In the genomic region with DNA sequence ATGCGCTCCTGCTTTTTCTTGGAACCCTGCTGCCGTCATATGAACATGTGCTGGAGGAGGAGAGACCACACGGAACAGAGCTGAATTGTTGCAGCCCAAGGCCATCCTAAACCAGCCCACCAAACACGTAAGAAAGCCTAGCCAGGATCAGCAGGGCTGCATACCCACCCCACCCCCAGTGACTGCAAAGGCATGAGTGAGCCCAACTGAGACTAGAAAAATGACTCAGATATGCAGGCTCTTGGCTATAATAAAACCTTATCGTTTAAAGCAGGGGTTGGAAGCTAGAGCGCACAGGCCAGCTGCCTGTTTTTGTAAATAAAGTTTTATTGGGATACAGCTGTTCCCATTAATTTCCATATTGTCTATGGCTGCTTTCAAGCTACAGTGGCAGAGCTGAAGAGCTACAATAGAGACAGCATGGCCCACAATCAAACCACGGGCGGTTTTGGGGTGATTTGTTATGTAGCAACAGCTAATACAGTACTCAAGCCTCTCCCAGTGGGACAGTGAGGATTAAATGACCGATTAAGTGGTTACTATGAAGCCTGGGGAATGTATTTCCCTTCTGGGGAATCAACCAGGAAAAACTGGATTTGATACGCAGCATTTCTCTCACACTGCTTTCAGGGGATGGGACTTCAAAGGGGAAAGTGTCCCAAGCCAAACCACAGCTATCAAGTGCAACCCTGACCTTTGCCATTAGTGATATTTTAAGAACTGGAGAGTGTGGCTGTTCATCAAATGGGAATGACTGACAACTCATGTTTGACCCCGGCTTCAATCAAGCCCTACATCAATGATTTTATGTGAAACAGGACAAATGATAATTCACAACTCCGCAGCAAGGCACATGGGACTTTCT, we compare ENCODE assay signal across 2 cellular contexts.
TF ChIP-seq lines count a peak whose summit lies in the region.

No MANE protein-coding gene starts in this region.

TF ChIP-seq in HepG2, 621 proteins besides CTCF, POLR2A, EP300 and RAD21 (continued from another document and continues in another):
- TF ChIP-seq YEATS2 (CRISPR knock-in tag; IDR thresholded peaks at IDR 0.05; ENCODE audit: borderline replicate concordance) (peak; percentile 39; the same call in 1 of the 2 replicates), KMT2A (CRISPR knock-in tag; IDR thresholded peaks at IDR 0.05) (peak; percentile 70; the same call in 1 of the 2 replicates), SIX1 (CRISPR knock-in tag; IDR thresholded peaks at IDR 0.05; ENCODE audit: borderline replicate concordance) (0 out of 2 replicates have a peak, but pooled peaks have one; percentile 33), ZNF282 (IDR thresholded peaks at IDR 0.05; ENCODE audit: partially characterized antibody) (no peak), FOXP1 (IDR thresholded peaks at IDR 0.05) (no peak), FOXP1 (CRISPR knock-in tag; IDR thresholded peaks at IDR 0.05) (no peak), HDAC1 (CRISPR knock-in tag; IDR thresholded peaks at IDR 0.05) (peak; percentile 25; the same call in 1 of the 2 replicates), ZNF335 (CRISPR knock-in tag; IDR thresholded peaks at IDR 0.05) (0 out of 2 replicates have a peak, but pooled peaks have one; percentile 37), NR2F1 (CRISPR knock-in tag; IDR thresholded peaks at IDR 0.05) (peak; percentile 79 to 81), HHEX (CRISPR knock-in tag; IDR thresholded peaks at IDR 0.05) (no peak)
- TF ChIP-seq, protein P1, sequence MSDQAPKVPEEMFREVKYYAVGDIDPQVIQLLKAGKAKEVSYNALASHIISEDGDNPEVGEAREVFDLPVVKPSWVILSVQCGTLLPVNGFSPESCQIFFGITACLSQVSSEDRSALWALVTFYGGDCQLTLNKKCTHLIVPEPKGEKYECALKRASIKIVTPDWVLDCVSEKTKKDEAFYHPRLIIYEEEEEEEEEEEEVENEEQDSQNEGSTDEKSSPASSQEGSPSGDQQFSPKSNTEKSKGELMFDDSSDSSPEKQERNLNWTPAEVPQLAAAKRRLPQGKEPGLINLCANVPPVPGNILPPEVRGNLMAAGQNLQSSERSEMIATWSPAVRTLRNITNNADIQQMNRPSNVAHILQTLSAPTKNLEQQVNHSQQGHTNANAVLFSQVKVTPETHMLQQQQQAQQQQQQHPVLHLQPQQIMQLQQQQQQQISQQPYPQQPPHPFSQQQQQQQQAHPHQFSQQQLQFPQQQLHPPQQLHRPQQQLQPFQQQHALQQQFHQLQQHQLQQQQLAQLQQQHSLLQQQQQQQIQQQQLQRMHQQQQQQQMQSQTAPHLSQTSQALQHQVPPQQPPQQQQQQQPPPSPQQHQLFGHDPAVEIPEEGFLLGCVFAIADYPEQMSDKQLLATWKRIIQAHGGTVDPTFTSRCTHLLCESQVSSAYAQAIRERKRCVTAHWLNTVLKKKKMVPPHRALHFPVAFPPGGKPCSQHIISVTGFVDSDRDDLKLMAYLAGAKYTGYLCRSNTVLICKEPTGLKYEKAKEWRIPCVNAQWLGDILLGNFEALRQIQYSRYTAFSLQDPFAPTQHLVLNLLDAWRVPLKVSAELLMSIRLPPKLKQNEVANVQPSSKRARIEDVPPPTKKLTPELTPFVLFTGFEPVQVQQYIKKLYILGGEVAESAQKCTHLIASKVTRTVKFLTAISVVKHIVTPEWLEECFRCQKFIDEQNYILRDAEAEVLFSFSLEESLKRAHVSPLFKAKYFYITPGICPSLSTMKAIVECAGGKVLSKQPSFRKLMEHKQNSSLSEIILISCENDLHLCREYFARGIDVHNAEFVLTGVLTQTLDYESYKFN (CRISPR knock-in tag; conservative IDR thresholded peaks at IDR 0.05) = peak; percentile 46; the same call in 1 of the 2 replicates
- TF ChIP-seq, protein P2, sequence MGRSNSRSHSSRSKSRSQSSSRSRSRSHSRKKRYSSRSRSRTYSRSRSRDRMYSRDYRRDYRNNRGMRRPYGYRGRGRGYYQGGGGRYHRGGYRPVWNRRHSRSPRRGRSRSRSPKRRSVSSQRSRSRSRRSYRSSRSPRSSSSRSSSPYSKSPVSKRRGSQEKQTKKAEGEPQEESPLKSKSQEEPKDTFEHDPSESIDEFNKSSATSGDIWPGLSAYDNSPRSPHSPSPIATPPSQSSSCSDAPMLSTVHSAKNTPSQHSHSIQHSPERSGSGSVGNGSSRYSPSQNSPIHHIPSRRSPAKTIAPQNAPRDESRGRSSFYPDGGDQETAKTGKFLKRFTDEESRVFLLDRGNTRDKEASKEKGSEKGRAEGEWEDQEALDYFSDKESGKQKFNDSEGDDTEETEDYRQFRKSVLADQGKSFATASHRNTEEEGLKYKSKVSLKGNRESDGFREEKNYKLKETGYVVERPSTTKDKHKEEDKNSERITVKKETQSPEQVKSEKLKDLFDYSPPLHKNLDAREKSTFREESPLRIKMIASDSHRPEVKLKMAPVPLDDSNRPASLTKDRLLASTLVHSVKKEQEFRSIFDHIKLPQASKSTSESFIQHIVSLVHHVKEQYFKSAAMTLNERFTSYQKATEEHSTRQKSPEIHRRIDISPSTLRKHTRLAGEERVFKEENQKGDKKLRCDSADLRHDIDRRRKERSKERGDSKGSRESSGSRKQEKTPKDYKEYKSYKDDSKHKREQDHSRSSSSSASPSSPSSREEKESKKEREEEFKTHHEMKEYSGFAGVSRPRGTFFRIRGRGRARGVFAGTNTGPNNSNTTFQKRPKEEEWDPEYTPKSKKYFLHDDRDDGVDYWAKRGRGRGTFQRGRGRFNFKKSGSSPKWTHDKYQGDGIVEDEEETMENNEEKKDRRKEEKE (IDR thresholded peaks at IDR 0.05) = no peak
- TF ChIP-seq, protein P3, sequence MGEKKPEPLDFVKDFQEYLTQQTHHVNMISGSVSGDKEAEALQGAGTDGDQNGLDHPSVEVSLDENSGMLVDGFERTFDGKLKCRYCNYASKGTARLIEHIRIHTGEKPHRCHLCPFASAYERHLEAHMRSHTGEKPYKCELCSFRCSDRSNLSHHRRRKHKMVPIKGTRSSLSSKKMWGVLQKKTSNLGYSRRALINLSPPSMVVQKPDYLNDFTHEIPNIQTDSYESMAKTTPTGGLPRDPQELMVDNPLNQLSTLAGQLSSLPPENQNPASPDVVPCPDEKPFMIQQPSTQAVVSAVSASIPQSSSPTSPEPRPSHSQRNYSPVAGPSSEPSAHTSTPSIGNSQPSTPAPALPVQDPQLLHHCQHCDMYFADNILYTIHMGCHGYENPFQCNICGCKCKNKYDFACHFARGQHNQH (CRISPR knock-in tag; IDR thresholded peaks at IDR 0.05) = peak; percentile 47; the same call in 1 of the 2 replicates

TF ChIP-seq in K562, 482 proteins besides CTCF, POLR2A, EP300 and RAD21 (continued from another document):
- TF ChIP-seq SMARCC2 (IDR thresholded peaks at IDR 0.05; ENCODE audit: low read depth) (peak; percentile 42; the same call in 1 of the 2 replicates), ZNF76 (CRISPR knock-in tag; IDR thresholded peaks at IDR 0.05; ENCODE audit: borderline replicate concordance) (no peak), ZNF507 (tag; conservative IDR thresholded peaks at IDR 0.05) (no peak), CREB1 (IDR thresholded peaks at IDR 0.05) (0 out of 2 replicates have a peak, but pooled peaks have one; percentile 27), CREB1 (CRISPR knock-in tag; IDR thresholded peaks at IDR 0.05) (no peak), NFE2 (IDR thresholded peaks at IDR 0.05; ENCODE audit: low read depth) (peak; percentile 54; the same call in 1 of the 2 replicates), MTA2 (IDR thresholded peaks at IDR 0.05; ENCODE audit: low read depth) (peak; percentile 56), ZNF696 (CRISPR knock-in tag; conservative IDR thresholded peaks at IDR 0.05) (no peak), ZEB2 (IDR thresholded peaks at IDR 0.05) (no peak), NR2C2 (CRISPR knock-in tag; IDR thresholded peaks at IDR 0.05) (no peak), NR2C2 (tag; IDR thresholded peaks at IDR 0.05) (0 out of 2 replicates have a peak, but pooled peaks have one; percentile 24), ZNF583 (CRISPR knock-in tag; IDR thresholded peaks at IDR 0.05) (no peak), NFIC (IDR thresholded peaks at IDR 0.05) (peak; percentile 49; the same call in 1 of the 2 replicates), TEAD1 (CRISPR knock-in tag; IDR thresholded peaks at IDR 0.05) (0 out of 4 replicates have a peak, but pooled peaks of 1 of the 2 experiments have one; percentile 53), NBN (IDR thresholded peaks at IDR 0.05; ENCODE audit: low read depth) (no peak), RFX1 (IDR thresholded peaks at IDR 0.05) (no peak), MAFG (tag; conservative IDR thresholded peaks at IDR 0.05) (0 out of 2 replicates have a peak, but pooled peaks have one; percentile 17), WHSC1 (IDR thresholded peaks at IDR 0.05; ENCODE audit: low read length) (no peak)
- TF ChIP-seq, protein P4, sequence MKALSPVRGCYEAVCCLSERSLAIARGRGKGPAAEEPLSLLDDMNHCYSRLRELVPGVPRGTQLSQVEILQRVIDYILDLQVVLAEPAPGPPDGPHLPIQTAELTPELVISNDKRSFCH (CRISPR knock-in tag; IDR thresholded peaks at IDR 0.05) = no peak
- TF ChIP-seq, protein P4 (tag; IDR thresholded peaks at IDR 0.05) = no peak
- TF ChIP-seq, protein P5, sequence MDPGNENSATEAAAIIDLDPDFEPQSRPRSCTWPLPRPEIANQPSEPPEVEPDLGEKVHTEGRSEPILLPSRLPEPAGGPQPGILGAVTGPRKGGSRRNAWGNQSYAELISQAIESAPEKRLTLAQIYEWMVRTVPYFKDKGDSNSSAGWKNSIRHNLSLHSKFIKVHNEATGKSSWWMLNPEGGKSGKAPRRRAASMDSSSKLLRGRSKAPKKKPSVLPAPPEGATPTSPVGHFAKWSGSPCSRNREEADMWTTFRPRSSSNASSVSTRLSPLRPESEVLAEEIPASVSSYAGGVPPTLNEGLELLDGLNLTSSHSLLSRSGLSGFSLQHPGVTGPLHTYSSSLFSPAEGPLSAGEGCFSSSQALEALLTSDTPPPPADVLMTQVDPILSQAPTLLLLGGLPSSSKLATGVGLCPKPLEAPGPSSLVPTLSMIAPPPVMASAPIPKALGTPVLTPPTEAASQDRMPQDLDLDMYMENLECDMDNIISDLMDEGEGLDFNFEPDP (CRISPR knock-in tag; IDR thresholded peaks at IDR 0.05) = no peak
- TF ChIP-seq, protein P6, sequence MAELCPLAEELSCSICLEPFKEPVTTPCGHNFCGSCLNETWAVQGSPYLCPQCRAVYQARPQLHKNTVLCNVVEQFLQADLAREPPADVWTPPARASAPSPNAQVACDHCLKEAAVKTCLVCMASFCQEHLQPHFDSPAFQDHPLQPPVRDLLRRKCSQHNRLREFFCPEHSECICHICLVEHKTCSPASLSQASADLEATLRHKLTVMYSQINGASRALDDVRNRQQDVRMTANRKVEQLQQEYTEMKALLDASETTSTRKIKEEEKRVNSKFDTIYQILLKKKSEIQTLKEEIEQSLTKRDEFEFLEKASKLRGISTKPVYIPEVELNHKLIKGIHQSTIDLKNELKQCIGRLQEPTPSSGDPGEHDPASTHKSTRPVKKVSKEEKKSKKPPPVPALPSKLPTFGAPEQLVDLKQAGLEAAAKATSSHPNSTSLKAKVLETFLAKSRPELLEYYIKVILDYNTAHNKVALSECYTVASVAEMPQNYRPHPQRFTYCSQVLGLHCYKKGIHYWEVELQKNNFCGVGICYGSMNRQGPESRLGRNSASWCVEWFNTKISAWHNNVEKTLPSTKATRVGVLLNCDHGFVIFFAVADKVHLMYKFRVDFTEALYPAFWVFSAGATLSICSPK (IDR thresholded peaks at IDR 0.05; ENCODE audit: borderline replicate concordance) = no peak
- TF ChIP-seq, protein P7, sequence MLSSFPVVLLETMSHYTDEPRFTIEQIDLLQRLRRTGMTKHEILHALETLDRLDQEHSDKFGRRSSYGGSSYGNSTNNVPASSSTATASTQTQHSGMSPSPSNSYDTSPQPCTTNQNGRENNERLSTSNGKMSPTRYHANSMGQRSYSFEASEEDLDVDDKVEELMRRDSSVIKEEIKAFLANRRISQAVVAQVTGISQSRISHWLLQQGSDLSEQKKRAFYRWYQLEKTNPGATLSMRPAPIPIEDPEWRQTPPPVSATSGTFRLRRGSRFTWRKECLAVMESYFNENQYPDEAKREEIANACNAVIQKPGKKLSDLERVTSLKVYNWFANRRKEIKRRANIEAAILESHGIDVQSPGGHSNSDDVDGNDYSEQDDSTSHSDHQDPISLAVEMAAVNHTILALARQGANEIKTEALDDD (IDR thresholded peaks at IDR 0.05) = peak; percentile 70; the same call in 1 of the 2 replicates
- TF ChIP-seq, protein P8, sequence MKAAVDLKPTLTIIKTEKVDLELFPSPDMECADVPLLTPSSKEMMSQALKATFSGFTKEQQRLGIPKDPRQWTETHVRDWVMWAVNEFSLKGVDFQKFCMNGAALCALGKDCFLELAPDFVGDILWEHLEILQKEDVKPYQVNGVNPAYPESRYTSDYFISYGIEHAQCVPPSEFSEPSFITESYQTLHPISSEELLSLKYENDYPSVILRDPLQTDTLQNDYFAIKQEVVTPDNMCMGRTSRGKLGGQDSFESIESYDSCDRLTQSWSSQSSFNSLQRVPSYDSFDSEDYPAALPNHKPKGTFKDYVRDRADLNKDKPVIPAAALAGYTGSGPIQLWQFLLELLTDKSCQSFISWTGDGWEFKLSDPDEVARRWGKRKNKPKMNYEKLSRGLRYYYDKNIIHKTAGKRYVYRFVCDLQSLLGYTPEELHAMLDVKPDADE (conservative IDR thresholded peaks at IDR 0.05; ENCODE audit: control insufficient read depth, low read depth, low read length) = no peak
- TF ChIP-seq, protein P9, sequence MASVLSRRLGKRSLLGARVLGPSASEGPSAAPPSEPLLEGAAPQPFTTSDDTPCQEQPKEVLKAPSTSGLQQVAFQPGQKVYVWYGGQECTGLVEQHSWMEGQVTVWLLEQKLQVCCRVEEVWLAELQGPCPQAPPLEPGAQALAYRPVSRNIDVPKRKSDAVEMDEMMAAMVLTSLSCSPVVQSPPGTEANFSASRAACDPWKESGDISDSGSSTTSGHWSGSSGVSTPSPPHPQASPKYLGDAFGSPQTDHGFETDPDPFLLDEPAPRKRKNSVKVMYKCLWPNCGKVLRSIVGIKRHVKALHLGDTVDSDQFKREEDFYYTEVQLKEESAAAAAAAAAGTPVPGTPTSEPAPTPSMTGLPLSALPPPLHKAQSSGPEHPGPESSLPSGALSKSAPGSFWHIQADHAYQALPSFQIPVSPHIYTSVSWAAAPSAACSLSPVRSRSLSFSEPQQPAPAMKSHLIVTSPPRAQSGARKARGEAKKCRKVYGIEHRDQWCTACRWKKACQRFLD (CRISPR knock-in tag; IDR thresholded peaks at IDR 0.05) = no peak
